In genomic region chr7:148723166-148723559, GRCh38 we compare ENCODE assay signal across 21 cellular contexts. TPM values are rescaled to one million over a fixed set of nuclear protein-coding genes. Genes with fewer than 3 reads are reported as not detected.
DNase-seq lines count a peak whose midpoint lies in the region; ATAC-seq, FAIRE-seq and TF ChIP-seq lines count a peak whose summit lies in the region.
"Had no signal": no experiment of that assay in that cellular context is flagged by ENCODE, and none has a peak within 500 bp of the region (broad histone marks: within the 10 kb centered on the region; RNA-seq: fewer than 3 reads in every experiment).

No MANE protein-coding gene starts in this region.

- DNase-seq in A549 (ENCODE audit: low read depth in 1 of 2, low spot score in 1 of 2), result no peak
- no peak for DNase-seq in CD4-positive, alpha-beta T cell
- DNase-seq in myocyte (ENCODE audit: low read depth), result peak; percentile 75
- no peak for DNase-seq in NCI-H1092 treated with DMSO at 0.1 percent for 48 hours (lab: John Stamatoyannopoulos, UW)
- DNase-seq in prostate gland (ENCODE audit: low spot score), result no peak
- DNase-seq: activated CD4-positive, alpha-beta T cell treated with anti-CD3 and anti-CD28 coated beads, Interleukin-2, amount 50 U/mL, for 4 hours; DMS 273 treated with DMSO at 0.1 percent for 48 hours; HCEC 1CT; hippocampal formation; IMR-90; midbrain; NCI-H2171; occipital lobe; stimulated activated CD4-positive, alpha-beta T cell treated with anti-CD3 and anti-CD28 coated beads, Interleukin-1b, Interleukin-23, amount 100 ng/mL, for 48 hours had no signal

- FAIRE-seq in A549 (lab: Jason Lieb, UNC), result no peak
- FAIRE-seq: endometrium, RCC 7860 had no signal

- H3K4me1 ChIP-seq in A549, result peaks cover 13% of the 10 kb centered on the region; the same call in 2 of the 3 replicates
- H3K4me1 ChIP-seq in prostate gland (replicated peaks), result no peaks in the 10 kb centered on the region

- H3K4me1 Mint-ChIP-seq in CD4-positive, alpha-beta T cell (ENCODE audit: low read depth), result peaks cover 94% of the 10 kb centered on the region
- H3K4me1 Mint-ChIP-seq in activated T-helper 17 cell treated with anti-CD3 and anti-CD28 coated beads, Interleukin-2, amount 50 U/mL, for 72 hours, result peaks cover 63% of the 10 kb centered on the region

- POLR2A ChIA-PET in A549 (lab: Yijun Ruan, JAX), result no interaction called here
- POLR2A ChIA-PET in CD4-positive, alpha-beta T cell (lab: Charles Lee), result interaction anchor here (1.0 kb wide), 1 partner anchor 22 kb away, joined by 4 read pairs; no protein-coding TSS in a partner anchor

- TF ChIP-seq POLR2A in A549 (IDR thresholded peaks at IDR 0.05; ENCODE audit: low read length) (no peak), prostate gland (IDR thresholded peaks at IDR 0.05) (no peak)

- H3K4me2 ChIP-seq in A549, result 0 out of 3 replicates have a peak overlapping the region, but pooled peaks have one; percentile 9

- CTCF ChIA-PET in A549 (lab: Yijun Ruan, JAX), result interaction anchor here (0.9 kb wide), 1 partner anchor 30 kb away, joined by 3 read pairs; no protein-coding TSS in a partner anchor
- CTCF ChIA-PET in CD4-positive, alpha-beta T cell (lab: Charles Lee), result interaction anchor here (0.7 kb wide), 1 partner anchor 101 kb away, joined by 3 read pairs; no protein-coding TSS in a partner anchor

- H3K4me3 ChIP-seq in A549, result no peak overlapping the region
- no peak overlapping the region for H3K4me3 ChIP-seq in prostate gland

- H3K27ac Mint-ChIP-seq in CD4-positive, alpha-beta T cell, result peak overlapping the region; percentile 21
- peak overlapping the region; percentile 61 for H3K27ac Mint-ChIP-seq in activated T-helper 17 cell treated with anti-CD3 and anti-CD28 coated beads, Interleukin-2, amount 50 U/mL, for 72 hours

- TF ChIP-seq RAD21 in A549 (conservative IDR thresholded peaks at IDR 0.05 in 1 of 2, IDR thresholded peaks at IDR 0.05 in 1 of 2), result no peak

- TF ChIP-seq EP300 in A549 (IDR thresholded peaks at IDR 0.05), result no peak

- no peaks in the 10 kb centered on the region for H3K9me3 Mint-ChIP-seq in CD4-positive, alpha-beta T cell
- no peaks in the 10 kb centered on the region for H3K9me3 Mint-ChIP-seq in activated T-helper 17 cell treated with anti-CD3 and anti-CD28 coated beads, Interleukin-2, amount 50 U/mL, for 72 hours
- H3K9me3 Mint-ChIP-seq: activated T-helper 1 cell treated with anti-CD3 and anti-CD28 coated beads, Interleukin-12 subunit alpha, Interleukin-12 subunit beta, Interleukin-2, Interleukin-4 antibody, amounts not matched to agents 30 ng/mL and 10 ng/mL and 1 ng/mL, durations not matched to agents 14 hours and 24 hours and 36 hours had no signal

- peaks cover 16% of the 10 kb centered on the region for H3K36me3 Mint-ChIP-seq in CD4-positive, alpha-beta T cell (ENCODE audit: low read depth)
- H3K36me3 Mint-ChIP-seq in activated T-helper 17 cell treated with anti-CD3 and anti-CD28 coated beads, Interleukin-2, amount 50 U/mL, for 72 hours (ENCODE audit: low read depth), result no peaks in the 10 kb centered on the region

- no peak for ATAC-seq in A549
- ATAC-seq in CD4-positive, alpha-beta T cell (ENCODE audit: poor library complexity), result no peak
- ATAC-seq in activated T-helper 17 cell treated with anti-CD3 and anti-CD28 coated beads, Interleukin-2, amount 50 U/mL, for 72 hours (replicated peaks), result no peak
- no peak for ATAC-seq in GM21423 (IDR thresholded peaks at IDR 0.05; ENCODE audit: unreplicated experiment)
- no peak for ATAC-seq in GM21737 (IDR thresholded peaks at IDR 0.05; ENCODE audit: unreplicated experiment)
- ATAC-seq: sciatic nerve had no signal

- H3K4me3 Mint-ChIP-seq in CD4-positive, alpha-beta T cell, result peak overlapping the region; percentile 58
- H3K4me3 Mint-ChIP-seq in activated T-helper 17 cell treated with anti-CD3 and anti-CD28 coated beads, Interleukin-2, amount 50 U/mL, for 72 hours, result peak overlapping the region; percentile 52
- H3K4me3 Mint-ChIP-seq: activated T-helper 1 cell treated with anti-CD3 and anti-CD28 coated beads, Interleukin-12 subunit alpha, Interleukin-12 subunit beta, Interleukin-2, Interleukin-4 antibody, amounts not matched to agents 30 ng/mL and 10 ng/mL and 1 ng/mL, durations not matched to agents 14 hours and 24 hours and 36 hours had no signal

- H3K9me3 ChIP-seq in A549 (no peaks in the 10 kb centered on the region), prostate gland (no peaks in the 10 kb centered on the region)
- no peaks in the 10 kb centered on the region for H3K9me3 ChIP-seq in CD4-positive, alpha-beta T cell (ENCODE audit: control insufficient read depth, low read length)

- intact Hi-C loops in CD4-positive, alpha-beta T cell (cut with DNase I, micrococcal nuclease), result no loop called here
- intact Hi-C loops in prostate gland (cut with DNase I), result no loop called here

- H3K36me3 ChIP-seq in prostate gland, result no peaks in the 10 kb centered on the region

- TF ChIP-seq CTCF in A549 (IDR thresholded peaks at IDR 0.05) (no peak), prostate gland (IDR thresholded peaks at IDR 0.05) (no peak)
- TF ChIP-seq CTCF in CD4-positive, alpha-beta T cell (IDR thresholded peaks at IDR 0.05), result no peak

- H3K27ac ChIP-seq in A549 (no peak overlapping the region), prostate gland (no peak overlapping the region)
- H3K27ac ChIP-seq in CD4-positive, alpha-beta T cell (ENCODE audit: low read depth, low read length), result no peak overlapping the region

- H3K27me3 Mint-ChIP-seq in CD4-positive, alpha-beta T cell, result no peaks in the 10 kb centered on the region
- H3K27me3 Mint-ChIP-seq in activated T-helper 17 cell treated with anti-CD3 and anti-CD28 coated beads, Interleukin-2, amount 50 U/mL, for 72 hours, result no peaks in the 10 kb centered on the region

- no peaks in the 10 kb centered on the region for H3K27me3 ChIP-seq in CD4-positive, alpha-beta T cell (ENCODE audit: control insufficient read depth, insufficient read depth, low read length)
- H3K27me3 ChIP-seq in prostate gland (replicated peaks; ENCODE audit: insufficient read depth), result no peaks in the 10 kb centered on the region

- WGBS in A549 (ENCODE audit: missing lambda C conversion rate), result 94% methylated on average over 2 of the region's 2 CpGs
- WGBS in prostate gland, result 84% methylated on average over 2 of the region's 2 CpGs

TF ChIP-seq in A549, 52 proteins besides CTCF, POLR2A, EP300 and RAD21:
- TF ChIP-seq ZFP36 (IDR thresholded peaks at IDR 0.05; ENCODE audit: borderline replicate concordance, partially characterized antibody), result no peak
- TF ChIP-seq ZSCAN20 (CRISPR knock-in tag; IDR thresholded peaks at IDR 0.05), result no peak
- TF ChIP-seq JUN (IDR thresholded peaks at IDR 0.05), result no peak

RNA-seq across cellular contexts. Expression of gene CUL1, which starts 24.5 kb away (rescaled TPM):
- 59.3 and 70.6 TPM in 2 replicates for polyA plus RNA-seq in A549 (2011; rRNA removed)
- polyA plus RNA-seq in A549 (2012; cell fraction: cytosol; rRNA removed), result 31.7 and 34.0 TPM in 2 replicates
- polyA plus RNA-seq in A549 (2012; cell fraction: nucleus; rRNA removed), result 19.2 and 29.9 TPM in 2 replicates
- polyA plus RNA-seq in A549 (2017; fragmentation: RNase III; extraction: RNeasy Plus Mini Kit Qiagen cat#74134 plus additional on column Dnase treatment), result 55.1 to 57.9 TPM (median 56.8 TPM) in 3 replicates
- 40.7 and 48.0 TPM in 2 replicates for polyA minus RNA-seq in A549 (2011; rRNA and poly(A)+ RNA removed)
- 10 to 100 TPM; 31.0 to 31.2 TPM for total RNA-seq in CD4-positive, alpha-beta T cell
- total RNA-seq in activated T-helper 17 cell treated with anti-CD3 and anti-CD28 coated beads, Interleukin-2, amount 50 U/mL, for 72 hours, result 10 to 100 TPM; 61.4 to 61.7 TPM
- 65.5 and 75.3 TPM in 2 replicates for total RNA-seq in myocyte
- polyA plus RNA-seq in myocyte (2012), result 34.3 TPM
- total RNA-seq in prostate gland, result 100 to 1,000 TPM in 1 of 2 donors, 10 to 100 TPM in 1; 39.0 to 105 TPM
